ENCODE assay signal across 1 cellular context in the genomic region with DNA sequence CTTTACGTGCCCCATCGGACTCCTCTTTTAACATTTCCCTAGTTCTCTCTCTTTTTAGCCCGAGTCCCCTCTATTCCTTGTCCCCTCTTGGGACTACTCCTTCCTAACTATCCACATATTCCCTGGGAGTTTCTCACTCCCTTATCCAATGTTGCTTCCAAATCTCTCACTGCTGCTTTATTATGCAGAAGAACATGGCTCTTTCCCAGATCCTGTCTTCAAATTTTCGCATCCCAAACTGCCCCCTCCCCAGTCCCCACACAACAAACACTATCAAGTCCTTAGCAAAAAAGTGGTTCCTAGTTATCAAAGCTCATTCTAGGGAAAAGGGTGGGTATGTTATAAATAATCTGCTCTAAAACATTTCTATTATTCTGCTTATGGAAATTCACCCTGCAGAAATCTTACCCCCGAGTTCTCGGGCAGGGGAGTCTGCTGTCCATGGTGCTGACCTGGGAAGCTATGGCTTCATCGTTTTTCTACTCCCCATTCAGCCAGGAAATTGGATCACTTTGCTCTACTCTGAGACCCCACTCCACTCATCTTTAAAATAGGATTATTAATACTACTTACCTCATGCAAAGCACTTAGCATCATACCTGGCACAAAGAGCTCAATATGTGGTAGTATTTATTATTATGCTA.
TF ChIP-seq lines count a peak whose summit lies in the region.

No MANE protein-coding gene starts in this region.

TF ChIP-seq in HepG2, 621 proteins besides CTCF, POLR2A, EP300 and RAD21 (continued from another document and continues in another):
- TF ChIP-seq, protein P1, sequence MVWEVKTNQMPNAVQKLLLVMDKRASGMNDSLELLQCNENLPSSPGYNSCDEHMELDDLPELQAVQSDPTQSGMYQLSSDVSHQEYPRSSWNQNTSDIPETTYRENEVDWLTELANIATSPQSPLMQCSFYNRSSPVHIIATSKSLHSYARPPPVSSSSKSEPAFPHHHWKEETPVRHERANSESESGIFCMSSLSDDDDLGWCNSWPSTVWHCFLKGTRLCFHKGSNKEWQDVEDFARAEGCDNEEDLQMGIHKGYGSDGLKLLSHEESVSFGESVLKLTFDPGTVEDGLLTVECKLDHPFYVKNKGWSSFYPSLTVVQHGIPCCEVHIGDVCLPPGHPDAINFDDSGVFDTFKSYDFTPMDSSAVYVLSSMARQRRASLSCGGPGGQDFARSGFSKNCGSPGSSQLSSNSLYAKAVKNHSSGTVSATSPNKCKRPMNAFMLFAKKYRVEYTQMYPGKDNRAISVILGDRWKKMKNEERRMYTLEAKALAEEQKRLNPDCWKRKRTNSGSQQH (CRISPR knock-in tag; IDR thresholded peaks at IDR 0.05; ENCODE audit: low read depth), result peak; percentile 64; the same call in 1 of the 2 replicates
- TF ChIP-seq LCORL (IDR thresholded peaks at IDR 0.05) (no peak), LCORL (CRISPR knock-in tag; IDR thresholded peaks at IDR 0.05) (no peak), KDM1A (CRISPR knock-in tag; IDR thresholded peaks at IDR 0.05) (no peak), MEIS1 (CRISPR knock-in tag; IDR thresholded peaks at IDR 0.05; ENCODE audit: borderline replicate concordance) (no peak), KLF9 (CRISPR knock-in tag; IDR thresholded peaks at IDR 0.05; ENCODE audit: low read depth) (peak; percentile 81; the same call in 1 of the 2 replicates), ZNF773 (CRISPR knock-in tag; IDR thresholded peaks at IDR 0.05; ENCODE audit: borderline replicate concordance) (no peak), MLLT10 (CRISPR knock-in tag; IDR thresholded peaks at IDR 0.05) (no peak), PHF5A (CRISPR knock-in tag; IDR thresholded peaks at IDR 0.05; ENCODE audit: low read depth, unreplicated experiment) (no peak), ZNF777 (CRISPR knock-in tag; IDR thresholded peaks at IDR 0.05) (no peak), NR2F6 (IDR thresholded peaks at IDR 0.05) (no peak), NR2F6 (CRISPR knock-in tag; IDR thresholded peaks at IDR 0.05) (no peak), ZNF7 (CRISPR knock-in tag; IDR thresholded peaks at IDR 0.05) (peak; percentile 41; the same call in 1 of the 2 replicates), ZBTB3 (CRISPR knock-in tag; IDR thresholded peaks at IDR 0.05; ENCODE audit: borderline replicate concordance, low read depth) (no peak), NBN (conservative IDR thresholded peaks at IDR 0.05) (no peak), SRY (CRISPR knock-in tag; IDR thresholded peaks at IDR 0.05) (peak; percentile 64; the same call in 1 of the 2 replicates), ZFP36L1 (CRISPR knock-in tag; IDR thresholded peaks at IDR 0.05) (peak; percentile 73; the same call in 1 of the 2 replicates), ZNF746 (CRISPR knock-in tag; IDR thresholded peaks at IDR 0.05) (no peak), SRSF1 (optimal IDR thresholded peaks at IDR 0.05; ENCODE audit: low read depth, low read length) (no peak), THAP11 (CRISPR knock-in tag; IDR thresholded peaks at IDR 0.05) (peak; percentile 34; the same call in 1 of the 2 replicates), ADNP (CRISPR knock-in tag; IDR thresholded peaks at IDR 0.05) (no peak), HOXD1 (CRISPR knock-in tag; IDR thresholded peaks at IDR 0.05) (no peak), PLRG1 (conservative IDR thresholded peaks at IDR 0.05) (no peak), ZNF24 (IDR thresholded peaks at IDR 0.05) (no peak), ZNF570 (CRISPR knock-in tag; IDR thresholded peaks at IDR 0.05; ENCODE audit: borderline replicate concordance) (no peak), HNF4G (IDR thresholded peaks at IDR 0.05; ENCODE audit: borderline replicate concordance, low read depth, low read length) (no peak), HNF4G (CRISPR knock-in tag; IDR thresholded peaks at IDR 0.05; ENCODE audit: borderline replicate concordance, low read depth) (no peak), JDP2 (CRISPR knock-in tag; IDR thresholded peaks at IDR 0.05; ENCODE audit: borderline replicate concordance) (no peak), ZNF607 (CRISPR knock-in tag; IDR thresholded peaks at IDR 0.05; ENCODE audit: borderline replicate concordance) (no peak), ZNF720 (CRISPR knock-in tag; IDR thresholded peaks at IDR 0.05) (no peak), ZNF850 (CRISPR knock-in tag; conservative IDR thresholded peaks at IDR 0.05) (no peak), ZNF224 (CRISPR knock-in tag; IDR thresholded peaks at IDR 0.05) (no peak), ZNF616 (CRISPR knock-in tag; IDR thresholded peaks at IDR 0.05; ENCODE audit: low read depth) (no peak), ZNF557 (CRISPR knock-in tag; IDR thresholded peaks at IDR 0.05) (peak; percentile 73; the same call in 1 of the 2 replicates), ZNF891 (CRISPR knock-in tag; IDR thresholded peaks at IDR 0.05) (no peak), SETDB1 (CRISPR knock-in tag; IDR thresholded peaks at IDR 0.05; ENCODE audit: borderline replicate concordance) (no peak), SMARCE1 (IDR thresholded peaks at IDR 0.05; ENCODE audit: borderline replicate concordance) (no peak), RCOR2 (CRISPR knock-in tag; IDR thresholded peaks at IDR 0.05) (no peak), SSRP1 (CRISPR knock-in tag; IDR thresholded peaks at IDR 0.05) (no peak), SIX1 (CRISPR knock-in tag; IDR thresholded peaks at IDR 0.05; ENCODE audit: borderline replicate concordance) (peak; percentile 56; the same call in 1 of the 2 replicates)
- TF ChIP-seq, protein P2, sequence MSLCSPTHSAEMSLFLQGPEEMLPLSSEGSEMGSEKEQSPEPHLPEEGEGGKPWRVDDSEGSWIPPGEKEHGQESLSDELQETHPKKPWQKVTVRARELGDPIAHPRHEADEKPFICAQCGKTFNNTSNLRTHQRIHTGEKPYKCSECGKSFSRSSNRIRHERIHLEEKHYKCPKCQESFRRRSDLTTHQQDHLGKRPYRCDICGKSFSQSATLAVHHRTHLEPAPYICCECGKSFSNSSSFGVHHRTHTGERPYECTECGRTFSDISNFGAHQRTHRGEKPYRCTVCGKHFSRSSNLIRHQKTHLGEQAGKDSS (CRISPR knock-in tag; IDR thresholded peaks at IDR 0.05; ENCODE audit: borderline replicate concordance, low read depth), result no peak
- TF ChIP-seq, protein P3, sequence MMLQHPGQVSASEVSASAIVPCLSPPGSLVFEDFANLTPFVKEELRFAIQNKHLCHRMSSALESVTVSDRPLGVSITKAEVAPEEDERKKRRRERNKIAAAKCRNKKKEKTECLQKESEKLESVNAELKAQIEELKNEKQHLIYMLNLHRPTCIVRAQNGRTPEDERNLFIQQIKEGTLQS (CRISPR knock-in tag; IDR thresholded peaks at IDR 0.05), result 0 out of 2 replicates have a peak, but pooled peaks have one; percentile 42
- TF ChIP-seq, protein P4, sequence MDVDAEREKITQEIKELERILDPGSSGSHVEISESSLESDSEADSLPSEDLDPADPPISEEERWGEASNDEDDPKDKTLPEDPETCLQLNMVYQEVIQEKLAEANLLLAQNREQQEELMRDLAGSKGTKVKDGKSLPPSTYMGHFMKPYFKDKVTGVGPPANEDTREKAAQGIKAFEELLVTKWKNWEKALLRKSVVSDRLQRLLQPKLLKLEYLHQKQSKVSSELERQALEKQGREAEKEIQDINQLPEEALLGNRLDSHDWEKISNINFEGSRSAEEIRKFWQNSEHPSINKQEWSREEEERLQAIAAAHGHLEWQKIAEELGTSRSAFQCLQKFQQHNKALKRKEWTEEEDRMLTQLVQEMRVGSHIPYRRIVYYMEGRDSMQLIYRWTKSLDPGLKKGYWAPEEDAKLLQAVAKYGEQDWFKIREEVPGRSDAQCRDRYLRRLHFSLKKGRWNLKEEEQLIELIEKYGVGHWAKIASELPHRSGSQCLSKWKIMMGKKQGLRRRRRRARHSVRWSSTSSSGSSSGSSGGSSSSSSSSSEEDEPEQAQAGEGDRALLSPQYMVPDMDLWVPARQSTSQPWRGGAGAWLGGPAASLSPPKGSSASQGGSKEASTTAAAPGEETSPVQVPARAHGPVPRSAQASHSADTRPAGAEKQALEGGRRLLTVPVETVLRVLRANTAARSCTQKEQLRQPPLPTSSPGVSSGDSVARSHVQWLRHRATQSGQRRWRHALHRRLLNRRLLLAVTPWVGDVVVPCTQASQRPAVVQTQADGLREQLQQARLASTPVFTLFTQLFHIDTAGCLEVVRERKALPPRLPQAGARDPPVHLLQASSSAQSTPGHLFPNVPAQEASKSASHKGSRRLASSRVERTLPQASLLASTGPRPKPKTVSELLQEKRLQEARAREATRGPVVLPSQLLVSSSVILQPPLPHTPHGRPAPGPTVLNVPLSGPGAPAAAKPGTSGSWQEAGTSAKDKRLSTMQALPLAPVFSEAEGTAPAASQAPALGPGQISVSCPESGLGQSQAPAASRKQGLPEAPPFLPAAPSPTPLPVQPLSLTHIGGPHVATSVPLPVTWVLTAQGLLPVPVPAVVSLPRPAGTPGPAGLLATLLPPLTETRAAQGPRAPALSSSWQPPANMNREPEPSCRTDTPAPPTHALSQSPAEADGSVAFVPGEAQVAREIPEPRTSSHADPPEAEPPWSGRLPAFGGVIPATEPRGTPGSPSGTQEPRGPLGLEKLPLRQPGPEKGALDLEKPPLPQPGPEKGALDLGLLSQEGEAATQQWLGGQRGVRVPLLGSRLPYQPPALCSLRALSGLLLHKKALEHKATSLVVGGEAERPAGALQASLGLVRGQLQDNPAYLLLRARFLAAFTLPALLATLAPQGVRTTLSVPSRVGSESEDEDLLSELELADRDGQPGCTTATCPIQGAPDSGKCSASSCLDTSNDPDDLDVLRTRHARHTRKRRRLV (CRISPR knock-in tag; IDR thresholded peaks at IDR 0.05), result no peak
- TF ChIP-seq, protein P5, sequence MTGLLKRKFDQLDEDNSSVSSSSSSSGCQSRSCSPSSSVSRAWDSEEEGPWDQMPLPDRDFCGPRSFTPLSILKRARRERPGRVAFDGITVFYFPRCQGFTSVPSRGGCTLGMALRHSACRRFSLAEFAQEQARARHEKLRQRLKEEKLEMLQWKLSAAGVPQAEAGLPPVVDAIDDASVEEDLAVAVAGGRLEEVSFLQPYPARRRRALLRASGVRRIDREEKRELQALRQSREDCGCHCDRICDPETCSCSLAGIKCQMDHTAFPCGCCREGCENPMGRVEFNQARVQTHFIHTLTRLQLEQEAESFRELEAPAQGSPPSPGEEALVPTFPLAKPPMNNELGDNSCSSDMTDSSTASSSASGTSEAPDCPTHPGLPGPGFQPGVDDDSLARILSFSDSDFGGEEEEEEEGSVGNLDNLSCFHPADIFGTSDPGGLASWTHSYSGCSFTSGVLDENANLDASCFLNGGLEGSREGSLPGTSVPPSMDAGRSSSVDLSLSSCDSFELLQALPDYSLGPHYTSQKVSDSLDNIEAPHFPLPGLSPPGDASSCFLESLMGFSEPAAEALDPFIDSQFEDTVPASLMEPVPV (CRISPR knock-in tag; IDR thresholded peaks at IDR 0.05), result no peak
- TF ChIP-seq, protein P6, sequence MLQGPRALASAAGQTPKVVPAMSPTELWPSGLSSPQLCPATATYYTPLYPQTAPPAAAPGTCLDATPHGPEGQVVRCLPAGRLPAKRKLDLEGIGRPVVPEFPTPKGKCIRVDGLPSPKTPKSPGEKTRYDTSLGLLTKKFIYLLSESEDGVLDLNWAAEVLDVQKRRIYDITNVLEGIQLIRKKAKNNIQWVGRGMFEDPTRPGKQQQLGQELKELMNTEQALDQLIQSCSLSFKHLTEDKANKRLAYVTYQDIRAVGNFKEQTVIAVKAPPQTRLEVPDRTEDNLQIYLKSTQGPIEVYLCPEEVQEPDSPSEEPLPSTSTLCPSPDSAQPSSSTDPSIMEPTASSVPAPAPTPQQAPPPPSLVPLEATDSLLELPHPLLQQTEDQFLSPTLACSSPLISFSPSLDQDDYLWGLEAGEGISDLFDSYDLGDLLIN (CRISPR knock-in tag; IDR thresholded peaks at IDR 0.05; ENCODE audit: borderline replicate concordance), result no peak
- TF ChIP-seq, protein P7, sequence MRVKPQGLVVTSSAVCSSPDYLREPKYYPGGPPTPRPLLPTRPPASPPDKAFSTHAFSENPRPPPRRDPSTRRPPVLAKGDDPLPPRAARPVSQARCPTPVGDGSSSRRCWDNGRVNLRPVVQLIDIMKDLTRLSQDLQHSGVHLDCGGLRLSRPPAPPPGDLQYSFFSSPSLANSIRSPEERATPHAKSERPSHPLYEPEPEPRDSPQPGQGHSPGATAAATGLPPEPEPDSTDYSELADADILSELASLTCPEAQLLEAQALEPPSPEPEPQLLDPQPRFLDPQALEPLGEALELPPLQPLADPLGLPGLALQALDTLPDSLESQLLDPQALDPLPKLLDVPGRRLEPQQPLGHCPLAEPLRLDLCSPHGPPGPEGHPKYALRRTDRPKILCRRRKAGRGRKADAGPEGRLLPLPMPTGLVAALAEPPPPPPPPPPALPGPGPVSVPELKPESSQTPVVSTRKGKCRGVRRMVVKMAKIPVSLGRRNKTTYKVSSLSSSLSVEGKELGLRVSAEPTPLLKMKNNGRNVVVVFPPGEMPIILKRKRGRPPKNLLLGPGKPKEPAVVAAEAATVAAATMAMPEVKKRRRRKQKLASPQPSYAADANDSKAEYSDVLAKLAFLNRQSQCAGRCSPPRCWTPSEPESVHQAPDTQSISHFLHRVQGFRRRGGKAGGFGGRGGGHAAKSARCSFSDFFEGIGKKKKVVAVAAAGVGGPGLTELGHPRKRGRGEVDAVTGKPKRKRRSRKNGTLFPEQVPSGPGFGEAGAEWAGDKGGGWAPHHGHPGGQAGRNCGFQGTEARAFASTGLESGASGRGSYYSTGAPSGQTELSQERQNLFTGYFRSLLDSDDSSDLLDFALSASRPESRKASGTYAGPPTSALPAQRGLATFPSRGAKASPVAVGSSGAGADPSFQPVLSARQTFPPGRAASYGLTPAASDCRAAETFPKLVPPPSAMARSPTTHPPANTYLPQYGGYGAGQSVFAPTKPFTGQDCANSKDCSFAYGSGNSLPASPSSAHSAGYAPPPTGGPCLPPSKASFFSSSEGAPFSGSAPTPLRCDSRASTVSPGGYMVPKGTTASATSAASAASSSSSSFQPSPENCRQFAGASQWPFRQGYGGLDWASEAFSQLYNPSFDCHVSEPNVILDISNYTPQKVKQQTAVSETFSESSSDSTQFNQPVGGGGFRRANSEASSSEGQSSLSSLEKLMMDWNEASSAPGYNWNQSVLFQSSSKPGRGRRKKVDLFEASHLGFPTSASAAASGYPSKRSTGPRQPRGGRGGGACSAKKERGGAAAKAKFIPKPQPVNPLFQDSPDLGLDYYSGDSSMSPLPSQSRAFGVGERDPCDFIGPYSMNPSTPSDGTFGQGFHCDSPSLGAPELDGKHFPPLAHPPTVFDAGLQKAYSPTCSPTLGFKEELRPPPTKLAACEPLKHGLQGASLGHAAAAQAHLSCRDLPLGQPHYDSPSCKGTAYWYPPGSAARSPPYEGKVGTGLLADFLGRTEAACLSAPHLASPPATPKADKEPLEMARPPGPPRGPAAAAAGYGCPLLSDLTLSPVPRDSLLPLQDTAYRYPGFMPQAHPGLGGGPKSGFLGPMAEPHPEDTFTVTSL (CRISPR knock-in tag; IDR thresholded peaks at IDR 0.05; ENCODE audit: borderline replicate concordance), result peak; percentile 18; the same call in 1 of the 2 replicates
- TF ChIP-seq, protein P8, sequence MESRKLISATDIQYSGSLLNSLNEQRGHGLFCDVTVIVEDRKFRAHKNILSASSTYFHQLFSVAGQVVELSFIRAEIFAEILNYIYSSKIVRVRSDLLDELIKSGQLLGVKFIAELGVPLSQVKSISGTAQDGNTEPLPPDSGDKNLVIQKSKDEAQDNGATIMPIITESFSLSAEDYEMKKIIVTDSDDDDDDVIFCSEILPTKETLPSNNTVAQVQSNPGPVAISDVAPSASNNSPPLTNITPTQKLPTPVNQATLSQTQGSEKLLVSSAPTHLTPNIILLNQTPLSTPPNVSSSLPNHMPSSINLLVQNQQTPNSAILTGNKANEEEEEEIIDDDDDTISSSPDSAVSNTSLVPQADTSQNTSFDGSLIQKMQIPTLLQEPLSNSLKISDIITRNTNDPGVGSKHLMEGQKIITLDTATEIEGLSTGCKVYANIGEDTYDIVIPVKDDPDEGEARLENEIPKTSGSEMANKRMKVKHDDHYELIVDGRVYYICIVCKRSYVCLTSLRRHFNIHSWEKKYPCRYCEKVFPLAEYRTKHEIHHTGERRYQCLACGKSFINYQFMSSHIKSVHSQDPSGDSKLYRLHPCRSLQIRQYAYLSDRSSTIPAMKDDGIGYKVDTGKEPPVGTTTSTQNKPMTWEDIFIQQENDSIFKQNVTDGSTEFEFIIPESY (CRISPR knock-in tag; IDR thresholded peaks at IDR 0.05), result no peak
